ENCODE assay signal across 1 cellular context in genomic region chr11:88175707-88176066, GRCh38.
TF ChIP-seq lines count a peak whose summit lies in the region.

No MANE protein-coding gene starts in this region.

TF ChIP-seq in H1, 55 proteins besides CTCF, POLR2A, EP300 and RAD21:
- TF ChIP-seq CHD7 (IDR thresholded peaks at IDR 0.05; ENCODE audit: insufficient replicate concordance, low read length) = no peak
- no peak for TF ChIP-seq BACH1 (IDR thresholded peaks at IDR 0.05; ENCODE audit: low read length)
- TF ChIP-seq SP2 (IDR thresholded peaks at IDR 0.05; ENCODE audit: low read length) = no peak
- TF ChIP-seq, protein P1, sequence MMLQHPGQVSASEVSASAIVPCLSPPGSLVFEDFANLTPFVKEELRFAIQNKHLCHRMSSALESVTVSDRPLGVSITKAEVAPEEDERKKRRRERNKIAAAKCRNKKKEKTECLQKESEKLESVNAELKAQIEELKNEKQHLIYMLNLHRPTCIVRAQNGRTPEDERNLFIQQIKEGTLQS (IDR thresholded peaks at IDR 0.05; ENCODE audit: insufficient read depth, low read depth, low read length) = no peak
- TF ChIP-seq CHD2 (IDR thresholded peaks at IDR 0.05; ENCODE audit: low read length) = no peak
- no peak for TF ChIP-seq CBX8 (IDR thresholded peaks at IDR 0.05; ENCODE audit: borderline replicate concordance, low read depth, low read length)
- TF ChIP-seq CREB1 (IDR thresholded peaks at IDR 0.05) = no peak
- no peak for TF ChIP-seq KDM1A (IDR thresholded peaks at IDR 0.05; ENCODE audit: borderline replicate concordance, low read length)
- TF ChIP-seq PHF8 (conservative IDR thresholded peaks at IDR 0.05; ENCODE audit: low read depth, low read length) = no peak
- TF ChIP-seq NRF1 (IDR thresholded peaks at IDR 0.05; ENCODE audit: low read depth, low read length) = no peak
- no peak for TF ChIP-seq HDAC6 (IDR thresholded peaks at IDR 0.05; ENCODE audit: low read depth, low read length)
- TF ChIP-seq BRCA1 (IDR thresholded peaks at IDR 0.05; ENCODE audit: low read depth, low read length) = no peak
- no peak for TF ChIP-seq SUZ12 (IDR thresholded peaks at IDR 0.05; ENCODE audit: low read length)
- TF ChIP-seq, protein P2, sequence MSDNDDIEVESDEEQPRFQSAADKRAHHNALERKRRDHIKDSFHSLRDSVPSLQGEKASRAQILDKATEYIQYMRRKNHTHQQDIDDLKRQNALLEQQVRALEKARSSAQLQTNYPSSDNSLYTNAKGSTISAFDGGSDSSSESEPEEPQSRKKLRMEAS (IDR thresholded peaks at IDR 0.05) = no peak
- TF ChIP-seq TAF1 (IDR thresholded peaks at IDR 0.05; ENCODE audit: low read depth, low read length) = no peak
- no peak for TF ChIP-seq POLR2AphosphoS5 (IDR thresholded peaks at IDR 0.05; ENCODE audit: low read depth, low read length)
- TF ChIP-seq TAF7 (optimal IDR thresholded peaks at IDR 0.05; ENCODE audit: borderline replicate concordance, low read depth, low read length) = no peak
- TF ChIP-seq BCL11A (IDR thresholded peaks at IDR 0.05; ENCODE audit: low read depth in 2 of 2, low read length in 2 of 2) = no peak
TF ChIP-seq in H1: peak in this region for 0.
